17 cellular contexts compared by ENCODE assay signal in the genomic region with DNA sequence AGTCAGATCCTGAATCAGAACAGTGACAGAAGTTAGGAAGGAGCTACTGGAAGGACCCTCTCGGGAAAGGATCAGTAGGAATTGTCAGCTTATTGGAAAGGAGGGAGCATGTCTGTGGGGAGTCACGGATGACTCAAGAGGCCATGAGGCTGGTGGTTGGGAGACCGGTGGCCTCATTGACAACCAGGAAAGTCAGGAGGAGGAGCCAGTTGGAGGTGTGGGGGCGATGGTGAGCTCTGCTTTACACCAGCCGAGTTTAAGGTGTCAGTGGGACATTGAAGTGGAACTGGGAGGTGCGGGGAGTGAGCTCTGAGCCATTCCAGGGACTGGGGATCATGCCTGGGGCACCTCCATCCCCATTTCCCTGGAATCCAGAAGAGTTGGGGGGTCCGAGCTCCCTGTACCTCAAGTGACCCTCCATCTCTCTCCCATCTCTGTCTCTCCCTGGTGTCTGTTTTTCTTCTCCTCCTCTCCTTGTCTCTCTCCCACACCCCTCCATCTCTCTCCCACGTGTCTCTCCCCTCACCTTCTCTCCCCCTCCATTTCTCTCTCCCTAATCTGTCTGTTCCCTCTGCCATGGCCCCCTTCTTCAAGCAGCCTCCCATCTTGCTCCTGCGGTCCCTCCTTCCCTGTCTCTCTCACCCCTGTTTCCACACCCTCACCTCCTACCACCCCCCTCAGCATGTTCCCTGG. TPM values are rescaled to one million over a fixed set of nuclear protein-coding genes. Genes with fewer than 3 reads are reported as not detected.
DNase-seq lines count a peak whose midpoint lies in the region; ATAC-seq and TF ChIP-seq lines count a peak whose summit lies in the region.
"Had no signal": no experiment of that assay in that cellular context is flagged by ENCODE, and none has a peak within 500 bp of the region (broad histone marks: within the 10 kb centered on the region; RNA-seq: fewer than 3 reads in every experiment).

No MANE protein-coding gene starts in this region.

- H3K9ac ChIP-seq in colonic mucosa (ENCODE audit: low read depth in 2 of 2, low read length in 2 of 2), result no peak overlapping the region

- H3K27ac Mint-ChIP-seq in activated T-cell treated with anti-CD3 and anti-CD28 coated beads, Interleukin-2, amount 50 U/mL, for 72 hours, result peak overlapping the region; percentile 59
- peak overlapping the region in 3 of 5 experiments; percentile 15 to 87 (median 59) for H3K27ac Mint-ChIP-seq in brain

- H3K4me3 ChIP-seq in HEK293 (ENCODE audit: low read depth, low read length), result no peak overlapping the region
- no peak overlapping the region for H3K4me3 ChIP-seq in osteoblast (ENCODE audit: insufficient read depth, low read length)
- H3K4me3 ChIP-seq in colonic mucosa, result no peak overlapping the region
- H3K4me3 ChIP-seq: dorsolateral prefrontal cortex, tibial artery had no signal

- intact Hi-C loops in colonic mucosa (cut with DNase I), result loop anchor here (10.0 kb wide), 1 partner anchor 125 kb away; no protein-coding TSS in a partner anchor

- no peak for DNase-seq in activated T-cell treated with anti-CD3 and anti-CD28 coated beads, Interleukin-2, amount 50 U/mL, for 72 hours
- DNase-seq in activated T-cell treated with anti-CD3 and anti-CD28 coated beads, Interleukin-2, amount 50 U/mL, for 1 hour, result no peak
- DNase-seq in osteoblast (ENCODE audit: insufficient read length, low spot score, missing footprints) (peak; percentile 88), NCI-H187 (lab: John Stamatoyannopoulos, UW) (no peak), NOMO-1 treated with dmso at 0.1 percent for 144 hours (lab: John Stamatoyannopoulos, UW; ENCODE audit: unreplicated experiment) (no peak), colonic mucosa (no peak)
- DNase-seq: DMS79; dorsolateral prefrontal cortex; foreskin melanocyte; KG1; NCI-H1048; NCI-H2081; stimulated activated CD4-positive, alpha-beta T cell treated with anti-CD3 and anti-CD28 coated beads, Interleukin-15, amount 100 ng/mL, for 24 hours had no signal

- CTCF ChIA-PET in HEK293 (lab: Yijun Ruan, JAX), result interaction anchor here (2.2 kb wide), 1 partner anchor 14 kb away, joined by 10 read pairs; no protein-coding TSS in a partner anchor

- no peak overlapping the region for H2AFZ ChIP-seq in osteoblast (ENCODE audit: low read length)

- peaks cover 8 to 67% of the 10 kb centered on the region in 2 experiments; a peak in 2 of 3 replicates for H3K36me3 ChIP-seq in HEK293 (ENCODE audit: control insufficient read depth in 2 of 2, insufficient read depth in 1 of 2, low read length in 2 of 2)
- H3K36me3 ChIP-seq in osteoblast (ENCODE audit: insufficient read depth, low read length), result peaks cover 66% of the 10 kb centered on the region
- H3K36me3 ChIP-seq in colonic mucosa, result no peaks in the 10 kb centered on the region

- H3K9me3 ChIP-seq in HEK293 (ENCODE audit: control insufficient read depth, insufficient read depth, low read depth, low read length) (no peaks in the 10 kb centered on the region), osteoblast (ENCODE audit: low read depth, low read length) (no peaks in the 10 kb centered on the region), colonic mucosa (no peaks in the 10 kb centered on the region)
- H3K9me3 ChIP-seq: tibial artery had no signal

- H3K4me3 Mint-ChIP-seq in activated T-cell treated with anti-CD3 and anti-CD28 coated beads, Interleukin-2, amount 50 U/mL, for 72 hours, result no peak overlapping the region
- no peak overlapping the region for H3K4me3 Mint-ChIP-seq in brain

- peaks cover 3% of the 10 kb centered on the region for H4K20me1 ChIP-seq in osteoblast (ENCODE audit: insufficient read depth, low read length)

- H3K79me2 ChIP-seq in osteoblast (ENCODE audit: insufficient read depth, low read length), result no peaks in the 10 kb centered on the region

- TF ChIP-seq CTCF in HEK293 (tag by site-specific recombination; IDR thresholded peaks at IDR 0.05), result no peak
- TF ChIP-seq CTCF in brain (conservative IDR thresholded peaks at IDR 0.05), result no peak
- TF ChIP-seq CTCF in osteoblast (IDR thresholded peaks at IDR 0.05; ENCODE audit: extremely low read depth, low read depth, low read length), result no peak
- TF ChIP-seq CTCF in colonic mucosa (IDR thresholded peaks at IDR 0.05), result no peak

- H3K9me3 Mint-ChIP-seq in activated T-cell treated with anti-CD3 and anti-CD28 coated beads, Interleukin-2, amount 50 U/mL, for 72 hours, result no peaks in the 10 kb centered on the region
- H3K9me3 Mint-ChIP-seq in brain, result no peaks in the 10 kb centered on the region

- H3K27me3 Mint-ChIP-seq in activated T-cell treated with anti-CD3 and anti-CD28 coated beads, Interleukin-2, amount 50 U/mL, for 72 hours (ENCODE audit: low read depth), result no peaks in the 10 kb centered on the region
- H3K27me3 Mint-ChIP-seq in brain, result no peaks in the 10 kb centered on the region

- H3K27ac ChIP-seq in HEK293 (ENCODE audit: extremely low read depth, low read depth, low read length), result no peak overlapping the region
- H3K27ac ChIP-seq in osteoblast (ENCODE audit: low read depth, low read length), result no peak overlapping the region
- no peak overlapping the region for H3K27ac ChIP-seq in colonic mucosa
- H3K27ac ChIP-seq: tibial artery had no signal

- ATAC-seq in activated T-cell treated with anti-CD3 and anti-CD28 coated beads, Interleukin-2, amount 50 U/mL, for 72 hours (replicated peaks in 1 of 2), result no peak
- ATAC-seq: left lobe of liver had no signal

- POLR2A ChIA-PET in HEK293 (lab: Yijun Ruan, JAX), result interaction anchor here (0.9 to 2.2 kb wide), 2 partner anchors 9 to 14 kb away, joined by 4 to 12 read pairs; a partner anchor contains a TSS

- H3K27me3 ChIP-seq in osteoblast (ENCODE audit: insufficient read depth, low read length) (no peaks in the 10 kb centered on the region), colonic mucosa (no peaks in the 10 kb centered on the region)
- H3K27me3 ChIP-seq: dorsolateral prefrontal cortex, tibial artery had no signal

- no peak overlapping the region for H3K4me2 ChIP-seq in osteoblast (ENCODE audit: insufficient read depth, low read length)

- no peaks in the 10 kb centered on the region for H3K4me1 Mint-ChIP-seq in activated T-cell treated with anti-CD3 and anti-CD28 coated beads, Interleukin-2, amount 50 U/mL, for 72 hours (ENCODE audit: low read depth)
- peaks cover 3% of the 10 kb centered on the region for H3K4me1 Mint-ChIP-seq in brain

- peaks cover 11 to 13% of the 10 kb centered on the region in 2 donors for H3K36me3 Mint-ChIP-seq in activated T-cell treated with anti-CD3 and anti-CD28 coated beads, Interleukin-2, amount 50 U/mL, for 72 hours (ENCODE audit: insufficient read depth in 2 of 2)
- H3K36me3 Mint-ChIP-seq in brain, result peaks cover 68% of the 10 kb centered on the region

- H3K4me1 ChIP-seq in HEK293 (ENCODE audit: control insufficient read depth, insufficient read depth, low read length), result no peaks in the 10 kb centered on the region
- H3K4me1 ChIP-seq in osteoblast (ENCODE audit: insufficient read depth, low read length), result peaks cover 3% of the 10 kb centered on the region
- no peaks in the 10 kb centered on the region for H3K4me1 ChIP-seq in colonic mucosa
- H3K4me1 ChIP-seq: tibial artery had no signal

TF ChIP-seq in HEK293, 187 proteins besides CTCF, POLR2A, EP300 and RAD21 (continues in another document):
- peak; percentile 63 for TF ChIP-seq ZNF366 (tag by site-specific recombination; conservative IDR thresholded peaks at IDR 0.05)

RNA-seq across cellular contexts. Expression of a gene that starts 14.3 kb away (rescaled TPM):
- total RNA-seq in activated T-cell treated with anti-CD3 and anti-CD28 coated beads, Interleukin-2, amount 50 U/mL, for 72 hours, result 10 to 100 TPM; 10.2 to 13.6 TPM
- polyA plus RNA-seq in brain (ENCODE audit: insufficient read depth, low read depth, low replicate concordance), result 10.7 TPM
- total RNA-seq in osteoblast, result 4.1 and 4.7 TPM in 2 replicates
- total RNA-seq in colonic mucosa, result 1 to 10 TPM; 4.8 to 8.1 TPM

RNA-seq across cellular contexts. Expression of a gene that starts 20.2 kb away (rescaled TPM):
- 10 to 100 TPM; 86.9 to 91.5 TPM for total RNA-seq in activated T-cell treated with anti-CD3 and anti-CD28 coated beads, Interleukin-2, amount 50 U/mL, for 72 hours
- 40.7 TPM for polyA plus RNA-seq in brain (ENCODE audit: insufficient read depth, low read depth, low replicate concordance)
- 6.9 and 8.8 TPM in 2 replicates for total RNA-seq in osteoblast
- total RNA-seq in colonic mucosa, result 10 to 100 TPM in 1 of 2 donors, 1 to 10 TPM in 1; 5.3 to 10.4 TPM

RNA-seq across cellular contexts. Expression of a gene that starts 22.2 kb away (rescaled TPM):
- 100 to 1,000 TPM; 212 to 222 TPM for total RNA-seq in activated T-cell treated with anti-CD3 and anti-CD28 coated beads, Interleukin-2, amount 50 U/mL, for 72 hours
- 837 TPM for polyA plus RNA-seq in brain (ENCODE audit: insufficient read depth, low read depth, low replicate concordance)
- total RNA-seq in osteoblast (89.3 and 122 TPM in 2 replicates), colonic mucosa (100 to 1,000 TPM; 145 to 172 TPM)

RNA-seq across cellular contexts. Expression of a gene that starts 29.3 kb away (rescaled TPM):
- 10 to 100 TPM; 65.2 to 77.3 TPM for total RNA-seq in activated T-cell treated with anti-CD3 and anti-CD28 coated beads, Interleukin-2, amount 50 U/mL, for 72 hours
- 115 TPM for polyA plus RNA-seq in brain (ENCODE audit: insufficient read depth, low read depth, low replicate concordance)
- total RNA-seq in osteoblast, result 25.9 and 30.8 TPM in 2 replicates
- total RNA-seq in colonic mucosa, result 10 to 100 TPM; 21.9 to 39.5 TPM

RNA-seq across cellular contexts. Expression of a gene that starts 48.5 kb away (rescaled TPM):
- 10 to 100 TPM; 91.7 to 96.3 TPM for total RNA-seq in activated T-cell treated with anti-CD3 and anti-CD28 coated beads, Interleukin-2, amount 50 U/mL, for 72 hours
- 89.6 TPM for polyA plus RNA-seq in brain (ENCODE audit: insufficient read depth, low read depth, low replicate concordance)
- total RNA-seq in osteoblast, result 3.2 and 4.0 TPM in 2 replicates
- 10 to 100 TPM; 15.8 to 74.6 TPM for total RNA-seq in colonic mucosa
